Comparison of ENCODE assay signal across 8 cellular contexts in the genomic region with DNA sequence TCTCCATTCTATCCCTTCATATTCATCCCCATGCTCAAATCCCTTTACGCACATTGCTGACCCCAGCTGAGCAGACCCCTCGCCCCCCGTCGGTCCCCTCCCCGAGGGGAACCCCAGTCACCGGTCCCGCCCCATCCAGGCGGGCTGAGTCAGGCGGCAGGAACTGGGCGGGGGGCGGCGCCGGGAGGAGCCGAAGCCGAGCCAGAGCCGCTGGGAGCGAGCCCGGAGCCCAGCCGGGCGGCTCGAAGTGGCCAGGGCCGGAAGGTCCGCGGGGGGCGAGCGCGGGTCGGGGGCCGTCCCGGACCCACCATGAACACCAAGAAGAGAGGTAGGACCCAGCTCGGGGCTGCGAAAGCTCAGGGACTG.
DNase-seq lines count a peak whose midpoint lies in the region; ATAC-seq, FAIRE-seq and TF ChIP-seq lines count a peak whose summit lies in the region.

No MANE protein-coding gene starts in this region.

- peak; percentile 74 for FAIRE-seq in GM19239 (lab: Jason Lieb, UNC)

- ATAC-seq in GM21381 (IDR thresholded peaks at IDR 0.05; ENCODE audit: unreplicated experiment) (no peak), GM21737 (IDR thresholded peaks at IDR 0.05; ENCODE audit: unreplicated experiment) (no peak)

- peak overlapping the region; percentile 64 for H3K4me3 ChIP-seq in retinal pigment epithelial cell (ENCODE audit: low read length)

- H3K27ac ChIP-seq in RWPE1 = peak overlapping the region; percentile 61
- peak overlapping the region; percentile 66 for H3K27ac ChIP-seq in angular gyrus (ENCODE audit: low read depth, low read length)

- CTCF ChIA-PET in RWPE1 (lab: Yijun Ruan, JAX) = interaction anchor here (0.7 to 2.2 kb wide), 3 partner anchors 10 to 21 kb away, joined by 3 to 10 read pairs (median 7); no protein-coding TSS in a partner anchor

- DNase-seq in GM19239 (ENCODE audit: insufficient read length, low spot score) (no peak), RWPE1 (ENCODE audit: low spot score) (peak; percentile 64), hepatic stellate cell (ENCODE audit: low spot score) (peak; percentile 85), retinal pigment epithelial cell (ENCODE audit: low read depth) (no peak), GDM1 (lab: John Stamatoyannopoulos, UW) (no peak)

- POLR2A ChIA-PET in RWPE1 (lab: Yijun Ruan, JAX; ENCODE audit: low non-redundant PET) = no interaction called here

- TF ChIP-seq CTCF in RWPE1 (conservative IDR thresholded peaks at IDR 0.05; ENCODE audit: low read depth) (no peak), retinal pigment epithelial cell (conservative IDR thresholded peaks at IDR 0.05; ENCODE audit: low read depth, low read length) (no peak)

Comparison
In these comparisons a context has a peak if more than half of its experiments do, and no peak if none do; other contexts are left out.
1. DNase-seq: peak in RWPE1 (single experiment) and hepatic stellate cell (single experiment); none in GM19239 (single experiment), retinal pigment epithelial cell (single experiment) and GDM1 (single experiment).